Comparison of ENCODE assay signal across 8 cellular contexts in genomic region chr9:20508242-20508641, GRCh38.
A peak's percentile ranks its signal among the peaks of the same experiment; 100 is the strongest.
DNase-seq lines count a peak whose midpoint lies in the region; ATAC-seq lines count a peak whose summit lies in the region.

No MANE protein-coding gene starts in this region.

- peak overlapping the region; percentile 77 for H3K27ac Mint-ChIP-seq in activated CD4-positive, alpha-beta T cell treated with anti-CD3 and anti-CD28 coated beads, Interleukin-2, amount 10 ng/mL, durations not matched to agents 24 days and 14 days
- H3K27ac Mint-ChIP-seq in T-helper 1 cell treated with Interleukin-12 subunit alpha and Interleukin-12 subunit beta and Interleukin-4 antibody, amounts not matched to agents 30 μg/mL and 1 μg/mL, for 36 hours, result peak overlapping the region; percentile 37
- no peak overlapping the region for H3K27ac Mint-ChIP-seq in stimulated activated effector memory CD8-positive, alpha-beta T cell treated with anti-CD3 and anti-CD28 coated beads, Interleukin-12 subunit alpha, Interleukin-12 subunit beta, amount 100 ng/mL, for 72 hours

- H3K27me3 Mint-ChIP-seq in activated CD4-positive, alpha-beta T cell treated with anti-CD3 and anti-CD28 coated beads, Interleukin-2, amount 10 ng/mL, durations not matched to agents 24 days and 14 days, result no peaks in the 10 kb centered on the region
- no peaks in the 10 kb centered on the region for H3K27me3 Mint-ChIP-seq in T-helper 1 cell treated with Interleukin-12 subunit alpha and Interleukin-12 subunit beta and Interleukin-4 antibody, amounts not matched to agents 30 μg/mL and 1 μg/mL, for 36 hours (ENCODE audit: low read depth)

- peak overlapping the region; percentile 61 for H3K4me3 Mint-ChIP-seq in activated CD4-positive, alpha-beta T cell treated with anti-CD3 and anti-CD28 coated beads, Interleukin-2, amount 10 ng/mL, durations not matched to agents 24 days and 14 days
- H3K4me3 Mint-ChIP-seq in T-helper 1 cell treated with Interleukin-12 subunit alpha and Interleukin-12 subunit beta and Interleukin-4 antibody, amounts not matched to agents 30 μg/mL and 1 μg/mL, for 36 hours, result peak overlapping the region; percentile 45
- no peak overlapping the region for H3K4me3 Mint-ChIP-seq in stimulated activated effector memory CD8-positive, alpha-beta T cell treated with anti-CD3 and anti-CD28 coated beads, Interleukin-12 subunit alpha, Interleukin-12 subunit beta, amount 100 ng/mL, for 72 hours

- peaks cover 7% of the 10 kb centered on the region for H3K9me3 Mint-ChIP-seq in activated CD4-positive, alpha-beta T cell treated with anti-CD3 and anti-CD28 coated beads, Interleukin-2, amount 10 ng/mL, durations not matched to agents 24 days and 14 days
- no peaks in the 10 kb centered on the region for H3K9me3 Mint-ChIP-seq in T-helper 1 cell treated with Interleukin-12 subunit alpha and Interleukin-12 subunit beta and Interleukin-4 antibody, amounts not matched to agents 30 μg/mL and 1 μg/mL, for 36 hours
- no peaks in the 10 kb centered on the region for H3K9me3 Mint-ChIP-seq in stimulated activated effector memory CD8-positive, alpha-beta T cell treated with anti-CD3 and anti-CD28 coated beads, Interleukin-12 subunit alpha, Interleukin-12 subunit beta, amount 100 ng/mL, for 72 hours

- peak; percentile 89 for ATAC-seq in HG02884 (IDR thresholded peaks at IDR 0.05; ENCODE audit: unreplicated experiment)
- ATAC-seq in stimulated activated effector memory CD8-positive, alpha-beta T cell treated with anti-CD3 and anti-CD28 coated beads, Interleukin-12 subunit alpha, Interleukin-12 subunit beta, amount 100 ng/mL, for 72 hours, result peak; percentile 70

- peaks cover 29% of the 10 kb centered on the region for H3K36me3 Mint-ChIP-seq in activated CD4-positive, alpha-beta T cell treated with anti-CD3 and anti-CD28 coated beads, Interleukin-2, amount 10 ng/mL, durations not matched to agents 24 days and 14 days (ENCODE audit: low read depth)
- peaks cover 16% of the 10 kb centered on the region for H3K36me3 Mint-ChIP-seq in T-helper 1 cell treated with Interleukin-12 subunit alpha and Interleukin-12 subunit beta and Interleukin-4 antibody, amounts not matched to agents 30 μg/mL and 1 μg/mL, for 36 hours (ENCODE audit: low read depth)
- peaks cover 4% of the 10 kb centered on the region for H3K36me3 Mint-ChIP-seq in stimulated activated effector memory CD8-positive, alpha-beta T cell treated with anti-CD3 and anti-CD28 coated beads, Interleukin-12 subunit alpha, Interleukin-12 subunit beta, amount 100 ng/mL, for 72 hours

- intact Hi-C loops in activated CD4-positive, alpha-beta T cell treated with anti-CD3 and anti-CD28 coated beads, Interleukin-2, amount 10 ng/mL, durations not matched to agents 24 days and 14 days (cut with micrococcal nuclease), result loop anchor here (1.0 to 10.0 kb wide), 4 partner anchors 45 to 583 kb away; partner anchors contain the start of gene MLLT3

- peaks cover 67% of the 10 kb centered on the region for H3K4me1 Mint-ChIP-seq in activated CD4-positive, alpha-beta T cell treated with anti-CD3 and anti-CD28 coated beads, Interleukin-2, amount 10 ng/mL, durations not matched to agents 24 days and 14 days
- peaks cover 66% of the 10 kb centered on the region for H3K4me1 Mint-ChIP-seq in T-helper 1 cell treated with Interleukin-12 subunit alpha and Interleukin-12 subunit beta and Interleukin-4 antibody, amounts not matched to agents 30 μg/mL and 1 μg/mL, for 36 hours (ENCODE audit: low read depth)
- peaks cover 45% of the 10 kb centered on the region for H3K4me1 Mint-ChIP-seq in stimulated activated effector memory CD8-positive, alpha-beta T cell treated with anti-CD3 and anti-CD28 coated beads, Interleukin-12 subunit alpha, Interleukin-12 subunit beta, amount 100 ng/mL, for 72 hours

- peak; percentile 79 for DNase-seq in activated CD4-positive, alpha-beta T cell treated with anti-CD3 and anti-CD28 coated beads, Interleukin-2, amount 10 ng/mL, durations not matched to agents 24 days and 14 days
- DNase-seq in activated CD4-positive, alpha-beta T cell treated with anti-CD3 and anti-CD28 coated beads, Interleukin-2, amount 50 U/mL, for 4 hours, result no peak
- no peak for DNase-seq in stimulated activated effector memory CD8-positive, alpha-beta T cell treated with anti-CD3 and anti-CD28 coated beads, Interleukin-12 subunit alpha, Interleukin-12 subunit beta, amount 100 ng/mL, for 72 hours (ENCODE audit: low spot score in 2 of 2)
- DNase-seq in HK-2 (ENCODE audit: unreplicated experiment) (no peak), nucleus accumbens (lab: John Stamatoyannopoulos, UW) (no peak)
- no peak for DNase-seq in stimulated activated CD4-positive, alpha-beta T cell treated with anti-CD3 and anti-CD28 coated beads, Interleukin-2, amount 100 ng/mL, for 48 hours
